Comparison of ENCODE assay signal across 8 cellular contexts in the genomic region with DNA sequence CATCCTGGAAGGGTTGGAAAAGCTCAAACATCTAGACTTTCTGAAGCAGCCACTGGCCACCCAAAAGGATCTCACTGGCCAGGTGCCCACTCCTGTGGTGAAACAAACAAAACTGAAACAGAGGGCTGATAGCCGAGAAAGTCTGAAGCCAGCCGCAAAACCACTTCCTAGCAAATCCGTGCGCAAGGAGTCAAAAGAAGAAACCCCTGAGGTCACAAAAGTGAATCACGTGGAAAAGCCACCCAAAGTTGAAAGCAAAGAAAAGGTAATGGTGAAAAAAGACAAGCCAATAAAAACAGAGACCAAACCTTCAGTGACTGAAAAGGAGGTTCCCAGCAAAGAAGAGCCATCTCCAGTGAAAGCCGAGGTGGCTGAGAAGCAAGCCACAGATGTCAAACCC.
A peak's percentile ranks its signal among the peaks of the same experiment; 100 is the strongest.
DNase-seq lines count a peak whose midpoint lies in the region; ATAC-seq and TF ChIP-seq lines count a peak whose summit lies in the region.

No MANE protein-coding gene starts in this region.

- peak; percentile 96 for ATAC-seq in HG02981 (IDR thresholded peaks at IDR 0.05; ENCODE audit: unreplicated experiment)

- peak; percentile 43 for DNase-seq in stimulated activated CD4-positive, alpha-beta T cell treated with anti-CD3 and anti-CD28 coated beads, Interleukin-15, amount 100 ng/mL, for 24 hours
- no peak for DNase-seq in stimulated activated CD4-positive, alpha-beta T cell treated with anti-CD3 and anti-CD28 coated beads, Interleukin-12 subunit alpha, Interleukin-12 subunit beta, amount 100 ng/mL, for 4 hours
- peak; percentile 66 for DNase-seq in activated CD4-positive, alpha-beta memory T cell treated with anti-CD3 and anti-CD28 coated beads, Interleukin-2, amount 10 ng/mL, durations not matched to agents 7 days and 5 days
- DNase-seq in transverse colon: peak; percentile 10
- DNase-seq in pons (ENCODE audit: low spot score): no peak
- DNase-seq in MCF 10A (ENCODE audit: unreplicated experiment): no peak
- DNase-seq in UCSD-AML1 (lab: John Stamatoyannopoulos, UW; ENCODE audit: unreplicated experiment): no peak

- H3K36me3 Mint-ChIP-seq in activated CD4-positive, alpha-beta memory T cell treated with anti-CD3 and anti-CD28 coated beads, Interleukin-2, amount 10 ng/mL, durations not matched to agents 7 days and 5 days (ENCODE audit: low read depth): no peaks in the 10 kb centered on the region
- no peaks in the 10 kb centered on the region for H3K36me3 Mint-ChIP-seq in MCF 10A (ENCODE audit: insufficient read depth, unreplicated experiment)

- no peaks in the 10 kb centered on the region for H3K27me3 ChIP-seq in transverse colon

- H3K27me3 Mint-ChIP-seq in activated CD4-positive, alpha-beta memory T cell treated with anti-CD3 and anti-CD28 coated beads, Interleukin-2, amount 10 ng/mL, durations not matched to agents 7 days and 5 days: peaks cover 86% of the 10 kb centered on the region
- peaks cover 21% of the 10 kb centered on the region for H3K27me3 Mint-ChIP-seq in MCF 10A (ENCODE audit: insufficient read depth, unreplicated experiment)

- no peak for TF ChIP-seq CTCF in transverse colon (IDR thresholded peaks at IDR 0.05)
- TF ChIP-seq CTCF in MCF 10A (IDR thresholded peaks at IDR 0.05; ENCODE audit: unreplicated experiment): no peak

- no peak overlapping the region for H3K27ac ChIP-seq in transverse colon

- peaks cover 15% of the 10 kb centered on the region for H3K4me1 Mint-ChIP-seq in activated CD4-positive, alpha-beta memory T cell treated with anti-CD3 and anti-CD28 coated beads, Interleukin-2, amount 10 ng/mL, durations not matched to agents 7 days and 5 days
- H3K4me1 Mint-ChIP-seq in MCF 10A (ENCODE audit: insufficient read depth, unreplicated experiment): no peaks in the 10 kb centered on the region

- no peak overlapping the region for H3K27ac Mint-ChIP-seq in activated CD4-positive, alpha-beta memory T cell treated with anti-CD3 and anti-CD28 coated beads, Interleukin-2, amount 10 ng/mL, durations not matched to agents 7 days and 5 days
- H3K27ac Mint-ChIP-seq in MCF 10A (ENCODE audit: low read depth, unreplicated experiment): no peak overlapping the region

- TF ChIP-seq EP300 in transverse colon (IDR thresholded peaks at IDR 0.05; ENCODE audit: low read depth): no peak

- no peaks in the 10 kb centered on the region for H3K36me3 ChIP-seq in transverse colon

- intact Hi-C loops in transverse colon (cut with DNase I; ENCODE audit: low total_unique reads): no loop called here
- intact Hi-C loops in MCF 10A (cut with micrococcal nuclease): no loop called here

- H3K4me3 ChIP-seq in transverse colon: no peak overlapping the region

- in situ Hi-C loops in transverse colon (cut with MboI; ENCODE audit: low pct_ligation_motif_present in 1 of 4, low pct_unique_long_range_greater_than_20kb in 1 of 4, low sequenced_read_pairs in 3 of 4): no loop called here

- H3K9me3 ChIP-seq in transverse colon: no peaks in the 10 kb centered on the region

- no peaks in the 10 kb centered on the region for H3K4me1 ChIP-seq in transverse colon

- BruUV-seq in MCF 10A (replicated peaks; lab: Mats Ljungman, UMichigan): no TSS peak

- POLR2A ChIA-PET in activated CD4-positive, alpha-beta memory T cell treated with anti-CD3 and anti-CD28 coated beads, Interleukin-2, amount 10 ng/mL, durations not matched to agents 7 days and 5 days (lab: Charles Lee): interaction anchor here (1.0 kb wide), 1 partner anchor 40 kb away, joined by 3 read pairs; no protein-coding TSS in a partner anchor
- POLR2A ChIA-PET in MCF 10A (lab: Yijun Ruan, JAX): no interaction called here

- no peak overlapping the region for H3K4me3 Mint-ChIP-seq in activated CD4-positive, alpha-beta memory T cell treated with anti-CD3 and anti-CD28 coated beads, Interleukin-2, amount 10 ng/mL, durations not matched to agents 7 days and 5 days
- H3K4me3 Mint-ChIP-seq in MCF 10A (ENCODE audit: unreplicated experiment): no peak overlapping the region

- H3K9me3 Mint-ChIP-seq in activated CD4-positive, alpha-beta memory T cell treated with anti-CD3 and anti-CD28 coated beads, Interleukin-2, amount 10 ng/mL, durations not matched to agents 7 days and 5 days: peaks cover 8% of the 10 kb centered on the region
- peaks cover 19% of the 10 kb centered on the region for H3K9me3 Mint-ChIP-seq in MCF 10A (ENCODE audit: unreplicated experiment)

- WGBS in transverse colon (ENCODE audit: low coverage in 1 of 2), 2 donors: 68 to 87% methylated on average over 5 to 6 of the region's 6 CpGs

- no peak for TF ChIP-seq POLR2A in transverse colon (IDR thresholded peaks at IDR 0.05)

- CTCF ChIA-PET in activated CD4-positive, alpha-beta memory T cell treated with anti-CD3 and anti-CD28 coated beads, Interleukin-2, amount 10 ng/mL, durations not matched to agents 7 days and 5 days (lab: Charles Lee): no interaction called here
- CTCF ChIA-PET in MCF 10A (lab: Yijun Ruan, JAX): no interaction called here

Comparison
In these comparisons a context has a peak if more than half of its experiments do, and no peak if none do; other contexts are left out.
1. DNase-seq: peak in stimulated activated CD4-positive, alpha-beta T cell treated with anti-CD3 and anti-CD28 coated beads, Interleukin-15, amount 100 ng/mL, for 24 hours (single experiment), activated CD4-positive, alpha-beta memory T cell treated with anti-CD3 and anti-CD28 coated beads, Interleukin-2, amount 10 ng/mL, durations not matched to agents 7 days and 5 days (single experiment) and transverse colon (single experiment); none in stimulated activated CD4-positive, alpha-beta T cell treated with anti-CD3 and anti-CD28 coated beads, Interleukin-12 subunit alpha, Interleukin-12 subunit beta, amount 100 ng/mL, for 4 hours (single experiment), pons (single experiment), MCF 10A (single experiment) and UCSD-AML1 (single experiment).